6 cellular contexts compared by ENCODE assay signal in genomic region chr9:136726631-136727191, GRCh38. TPM values are rescaled to one million over a fixed set of nuclear protein-coding genes. Genes with fewer than 3 reads are reported as not detected.
A peak's percentile ranks its signal among the peaks of the same experiment; 100 is the strongest.
DNase-seq lines count a peak whose midpoint lies in the region; ATAC-seq and TF ChIP-seq lines count a peak whose summit lies in the region.

No MANE protein-coding gene starts in this region.

- peak; percentile 67 for DNase-seq in D341Med (ENCODE audit: low spot score)
- peak; percentile 42 for DNase-seq in PC-3
- DNase-seq in coronary artery (ENCODE audit: low spot score) = no peak
- no peak for DNase-seq in prostate gland (ENCODE audit: low spot score)
- DNase-seq in amygdala (lab: John Stamatoyannopoulos, UW) = no peak
- no peak for DNase-seq in activated CD4-positive, CD25-positive, alpha-beta regulatory T cell treated with anti-CD3 and anti-CD28 coated beads, Interleukin-2, amount 50 U/mL, for 72 hours

- TF ChIP-seq CTCF in PC-3 (conservative IDR thresholded peaks at IDR 0.05; ENCODE audit: low read depth, low read length) = peak; percentile 63
- TF ChIP-seq CTCF in coronary artery (IDR thresholded peaks at IDR 0.05) = no peak
- TF ChIP-seq CTCF in prostate gland (IDR thresholded peaks at IDR 0.05) = peak in 3 of 4 experiments; percentile 22 to 56 (median 44)

- no peaks in the 10 kb centered on the region for H3K9me2 ChIP-seq in PC-3 (replicated peaks; ENCODE audit: low read length)

- peak; percentile 18; the same call in 1 of the 2 replicates for ATAC-seq in PC-3

- H3F3A ChIP-seq in PC-3 (ENCODE audit: low read length, unreplicated experiment) = peaks cover 21% of the 10 kb centered on the region

- H3K9me3 ChIP-seq in PC-3 (ENCODE audit: low read length) = no peaks in the 10 kb centered on the region
- no peaks in the 10 kb centered on the region for H3K9me3 ChIP-seq in prostate gland

- peaks cover 48% of the 10 kb centered on the region for H4K20me1 ChIP-seq in PC-3 (ENCODE audit: low read length)

- BruUV-seq in PC-3 (replicated peaks; lab: Mats Ljungman, UMichigan) = no TSS peak

- H3K4me2 ChIP-seq in PC-3 (ENCODE audit: low read length) = peak overlapping the region; percentile 100

- intact Hi-C loops in PC-3 (cut with micrococcal nuclease) = no loop called here
- intact Hi-C loops in prostate gland (cut with DNase I) = loop anchor here (10.0 kb wide), 1 partner anchor 118 kb away; the partner anchor contains the start of genes AJM1 and PHPT1

- H3K79me2 ChIP-seq in PC-3 (ENCODE audit: low read length) = peaks cover 74% of the 10 kb centered on the region

- H2AFZ ChIP-seq in PC-3 (ENCODE audit: low read length) = no peak overlapping the region

- H3K36me3 ChIP-seq in PC-3 (ENCODE audit: low read depth, low read length) (peaks cover 34% of the 10 kb centered on the region), prostate gland (peaks cover 0 to 5% of the 10 kb centered on the region in 2 donors)

- H3K27me3 ChIP-seq in PC-3 (ENCODE audit: low read length) (no peaks in the 10 kb centered on the region), prostate gland (replicated peaks; ENCODE audit: insufficient read depth) (no peaks in the 10 kb centered on the region)

- peaks cover 27% of the 10 kb centered on the region for H3K4me1 ChIP-seq in PC-3 (ENCODE audit: insufficient read depth, low read length)
- peaks cover 14% of the 10 kb centered on the region for H3K4me1 ChIP-seq in prostate gland (replicated peaks)

- peak overlapping the region; percentile 96 for H3K9ac ChIP-seq in PC-3 (ENCODE audit: low read length)

- 17% methylated on average over 18 of the region's 18 CpGs for WGBS in prostate gland

- CTCF ChIA-PET in PC-3 (lab: Charles Lee) = no interaction called here

- no peak for TF ChIP-seq POLR2A in prostate gland (IDR thresholded peaks at IDR 0.05)

- POLR2A ChIA-PET in PC-3 (lab: Charles Lee; ENCODE audit: unreplicated experiment) = interaction anchor here (0.5 kb wide), 1 partner anchor 252 kb away, joined by 7 read pairs; no protein-coding TSS in a partner anchor

- H3K27ac ChIP-seq in PC-3 (ENCODE audit: low read length) (peak overlapping the region; percentile 57), coronary artery (no peak overlapping the region), prostate gland (peak overlapping the region in 1 of 2 donors; percentile 67)

- H3K4me3 ChIP-seq in PC-3 (ENCODE audit: low read length) (peak overlapping the region; percentile 95), coronary artery (peak overlapping the region; percentile 84), prostate gland (peak overlapping the region; percentile 78 to 84)

RNA-seq across cellular contexts. Expression of gene DIPK1B, which starts 14.3 kb away (rescaled TPM):
- total RNA-seq in PC-3 (2014; rRNA removed) = 19.5 and 26.3 TPM in 2 replicates
- total RNA-seq in prostate gland = 10 to 100 TPM; 18.9 to 27.8 TPM

RNA-seq across cellular contexts. Expression of gene LCN10, which starts 16.0 kb away (rescaled TPM):
- total RNA-seq in PC-3 (2014; rRNA removed) (not detected in 2 replicates), prostate gland (10 to 100 TPM in 1 of 2 donors, 1 to 10 TPM in 1; 3.9 to 14.8 TPM)

RNA-seq across cellular contexts. Expression of gene LCN6, which starts 21.6 kb away (rescaled TPM):
- total RNA-seq in PC-3 (2014; rRNA removed) (not detected in 2 replicates), prostate gland (10 to 100 TPM in 1 of 2 donors, 1 to 10 TPM in 1; 7.8 to 16.2 TPM)

RNA-seq across cellular contexts. Expression of gene LCN8, which starts 31.3 kb away (rescaled TPM):
- total RNA-seq in PC-3 (2014; rRNA removed) (not detected in 2 replicates), prostate gland (not detected)

RNA-seq across cellular contexts. Expression of gene LCN15, which starts 37.6 kb away (rescaled TPM):
- not detected in 2 replicates for total RNA-seq in PC-3 (2014; rRNA removed)
- total RNA-seq in prostate gland = under 1 TPM in 1 of 2 donors, not detected in 1; 0.40 TPM

Comparison
In these comparisons a context has a peak if more than half of its experiments do, and no peak if none do; other contexts are left out.
1. DNase-seq: peak in D341Med (single experiment) and PC-3 (single experiment); none in coronary artery (single experiment), prostate gland (single experiment), amygdala (0 of 56) and activated CD4-positive, CD25-positive, alpha-beta regulatory T cell treated with anti-CD3 and anti-CD28 coated beads, Interleukin-2, amount 50 U/mL, for 72 hours (single experiment).
2. Peak in every context shown above with its lines, with median percentiles within 50 percentile points of each other: H3K4me3 ChIP-seq.